ENCODE assay signal across 1 cellular context in the genomic region with DNA sequence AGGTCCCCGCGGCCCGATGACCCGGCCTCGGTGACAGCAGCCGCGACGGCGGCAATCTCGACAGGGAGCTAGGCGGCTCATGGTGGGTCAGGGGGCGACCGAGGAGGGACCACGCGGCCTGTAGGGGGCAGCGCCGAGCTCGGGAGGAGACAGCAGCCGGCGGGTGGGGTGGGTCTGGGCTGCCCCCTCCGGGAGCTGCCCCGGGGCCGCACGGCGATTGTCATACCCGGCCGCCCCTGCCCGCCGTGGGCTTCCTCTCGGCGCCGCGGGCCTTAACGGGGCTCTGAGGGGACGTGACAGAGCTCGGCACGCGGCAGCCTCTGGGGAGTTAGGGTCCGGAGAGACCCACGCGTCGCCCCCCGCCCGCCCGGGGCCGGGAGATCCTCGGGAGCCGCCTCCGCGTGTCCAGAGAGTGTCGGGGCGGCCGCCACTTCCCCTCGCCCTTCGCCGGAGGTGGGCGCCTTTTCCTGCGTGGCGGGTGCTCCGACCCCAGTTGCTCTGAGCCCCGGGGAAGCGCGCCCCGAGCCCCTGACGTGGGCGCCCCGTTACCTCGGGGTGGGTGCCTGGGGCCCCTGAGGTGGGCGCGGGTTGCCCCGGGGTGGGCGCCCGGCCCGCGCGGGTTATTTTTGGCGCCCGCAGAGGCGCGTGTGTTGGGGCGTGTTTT.
TF ChIP-seq lines count a peak whose summit lies in the region.

No MANE protein-coding gene starts in this region.

TF ChIP-seq in WTC11, 78 proteins besides CTCF, POLR2A, EP300 and RAD21 (continued from another document):
- TF ChIP-seq, protein P1, sequence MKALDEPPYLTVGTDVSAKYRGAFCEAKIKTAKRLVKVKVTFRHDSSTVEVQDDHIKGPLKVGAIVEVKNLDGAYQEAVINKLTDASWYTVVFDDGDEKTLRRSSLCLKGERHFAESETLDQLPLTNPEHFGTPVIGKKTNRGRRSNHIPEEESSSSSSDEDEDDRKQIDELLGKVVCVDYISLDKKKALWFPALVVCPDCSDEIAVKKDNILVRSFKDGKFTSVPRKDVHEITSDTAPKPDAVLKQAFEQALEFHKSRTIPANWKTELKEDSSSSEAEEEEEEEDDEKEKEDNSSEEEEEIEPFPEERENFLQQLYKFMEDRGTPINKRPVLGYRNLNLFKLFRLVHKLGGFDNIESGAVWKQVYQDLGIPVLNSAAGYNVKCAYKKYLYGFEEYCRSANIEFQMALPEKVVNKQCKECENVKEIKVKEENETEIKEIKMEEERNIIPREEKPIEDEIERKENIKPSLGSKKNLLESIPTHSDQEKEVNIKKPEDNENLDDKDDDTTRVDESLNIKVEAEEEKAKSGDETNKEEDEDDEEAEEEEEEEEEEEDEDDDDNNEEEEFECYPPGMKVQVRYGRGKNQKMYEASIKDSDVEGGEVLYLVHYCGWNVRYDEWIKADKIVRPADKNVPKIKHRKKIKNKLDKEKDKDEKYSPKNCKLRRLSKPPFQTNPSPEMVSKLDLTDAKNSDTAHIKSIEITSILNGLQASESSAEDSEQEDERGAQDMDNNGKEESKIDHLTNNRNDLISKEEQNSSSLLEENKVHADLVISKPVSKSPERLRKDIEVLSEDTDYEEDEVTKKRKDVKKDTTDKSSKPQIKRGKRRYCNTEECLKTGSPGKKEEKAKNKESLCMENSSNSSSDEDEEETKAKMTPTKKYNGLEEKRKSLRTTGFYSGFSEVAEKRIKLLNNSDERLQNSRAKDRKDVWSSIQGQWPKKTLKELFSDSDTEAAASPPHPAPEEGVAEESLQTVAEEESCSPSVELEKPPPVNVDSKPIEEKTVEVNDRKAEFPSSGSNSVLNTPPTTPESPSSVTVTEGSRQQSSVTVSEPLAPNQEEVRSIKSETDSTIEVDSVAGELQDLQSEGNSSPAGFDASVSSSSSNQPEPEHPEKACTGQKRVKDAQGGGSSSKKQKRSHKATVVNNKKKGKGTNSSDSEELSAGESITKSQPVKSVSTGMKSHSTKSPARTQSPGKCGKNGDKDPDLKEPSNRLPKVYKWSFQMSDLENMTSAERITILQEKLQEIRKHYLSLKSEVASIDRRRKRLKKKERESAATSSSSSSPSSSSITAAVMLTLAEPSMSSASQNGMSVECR (CRISPR knock-in tag; IDR thresholded peaks at IDR 0.05; ENCODE audit: borderline replicate concordance) = no peak
- TF ChIP-seq ZNF423 (CRISPR knock-in tag; IDR thresholded peaks at IDR 0.05) (no peak), SOX15 (CRISPR knock-in tag; IDR thresholded peaks at IDR 0.05) (no peak), MYBL2 (CRISPR knock-in tag; IDR thresholded peaks at IDR 0.05) (peak; percentile 68; the same call in 1 of the 2 replicates), ESRRA (CRISPR knock-in tag; IDR thresholded peaks at IDR 0.05; ENCODE audit: borderline replicate concordance) (no peak), IRF2 (CRISPR knock-in tag; IDR thresholded peaks at IDR 0.05; ENCODE audit: borderline replicate concordance, low read depth) (no peak), CREM (CRISPR knock-in tag; IDR thresholded peaks at IDR 0.05) (0 out of 2 replicates have a peak, but pooled peaks have one; percentile 40), ZNF121 (CRISPR knock-in tag; IDR thresholded peaks at IDR 0.05) (no peak), FOXJ3 (CRISPR knock-in tag; IDR thresholded peaks at IDR 0.05; ENCODE audit: borderline replicate concordance) (no peak), ZNF416 (CRISPR knock-in tag; IDR thresholded peaks at IDR 0.05) (no peak), FOXP1 (CRISPR knock-in tag; IDR thresholded peaks at IDR 0.05; ENCODE audit: borderline replicate concordance) (peak; percentile 54; the same call in 1 of the 2 replicates), ZNF671 (CRISPR knock-in tag; IDR thresholded peaks at IDR 0.05) (no peak), SMAD3 (CRISPR knock-in tag; IDR thresholded peaks at IDR 0.05; ENCODE audit: borderline replicate concordance) (no peak), EMX1 (CRISPR knock-in tag; IDR thresholded peaks at IDR 0.05) (no peak), TEAD1 (CRISPR knock-in tag; IDR thresholded peaks at IDR 0.05) (no peak), NR2C2 (CRISPR knock-in tag; IDR thresholded peaks at IDR 0.05) (no peak), CBFB (CRISPR knock-in tag; IDR thresholded peaks at IDR 0.05; ENCODE audit: low read depth) (no peak), FOXK1 (CRISPR knock-in tag; IDR thresholded peaks at IDR 0.05) (no peak; the same call in 1 of the 2 replicates), TP53 (CRISPR knock-in tag; IDR thresholded peaks at IDR 0.05) (0 out of 2 replicates have a peak, but pooled peaks have one; percentile 32), ZNF263 (CRISPR knock-in tag; IDR thresholded peaks at IDR 0.05; ENCODE audit: low read depth) (0 out of 2 replicates have a peak, but pooled peaks have one; percentile 19), SP1 (CRISPR knock-in tag; conservative IDR thresholded peaks at IDR 0.05) (peak; percentile 48; the same call in 1 of the 2 replicates), ATF1 (CRISPR knock-in tag; IDR thresholded peaks at IDR 0.05) (no peak), SMAD4 (CRISPR knock-in tag; IDR thresholded peaks at IDR 0.05) (no peak)
- TF ChIP-seq, protein P2, sequence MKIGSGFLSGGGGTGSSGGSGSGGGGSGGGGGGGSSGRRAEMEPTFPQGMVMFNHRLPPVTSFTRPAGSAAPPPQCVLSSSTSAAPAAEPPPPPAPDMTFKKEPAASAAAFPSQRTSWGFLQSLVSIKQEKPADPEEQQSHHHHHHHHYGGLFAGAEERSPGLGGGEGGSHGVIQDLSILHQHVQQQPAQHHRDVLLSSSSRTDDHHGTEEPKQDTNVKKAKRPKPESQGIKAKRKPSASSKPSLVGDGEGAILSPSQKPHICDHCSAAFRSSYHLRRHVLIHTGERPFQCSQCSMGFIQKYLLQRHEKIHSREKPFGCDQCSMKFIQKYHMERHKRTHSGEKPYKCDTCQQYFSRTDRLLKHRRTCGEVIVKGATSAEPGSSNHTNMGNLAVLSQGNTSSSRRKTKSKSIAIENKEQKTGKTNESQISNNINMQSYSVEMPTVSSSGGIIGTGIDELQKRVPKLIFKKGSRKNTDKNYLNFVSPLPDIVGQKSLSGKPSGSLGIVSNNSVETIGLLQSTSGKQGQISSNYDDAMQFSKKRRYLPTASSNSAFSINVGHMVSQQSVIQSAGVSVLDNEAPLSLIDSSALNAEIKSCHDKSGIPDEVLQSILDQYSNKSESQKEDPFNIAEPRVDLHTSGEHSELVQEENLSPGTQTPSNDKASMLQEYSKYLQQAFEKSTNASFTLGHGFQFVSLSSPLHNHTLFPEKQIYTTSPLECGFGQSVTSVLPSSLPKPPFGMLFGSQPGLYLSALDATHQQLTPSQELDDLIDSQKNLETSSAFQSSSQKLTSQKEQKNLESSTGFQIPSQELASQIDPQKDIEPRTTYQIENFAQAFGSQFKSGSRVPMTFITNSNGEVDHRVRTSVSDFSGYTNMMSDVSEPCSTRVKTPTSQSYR (CRISPR knock-in tag; IDR thresholded peaks at IDR 0.05) = no peak
- TF ChIP-seq, protein P3, sequence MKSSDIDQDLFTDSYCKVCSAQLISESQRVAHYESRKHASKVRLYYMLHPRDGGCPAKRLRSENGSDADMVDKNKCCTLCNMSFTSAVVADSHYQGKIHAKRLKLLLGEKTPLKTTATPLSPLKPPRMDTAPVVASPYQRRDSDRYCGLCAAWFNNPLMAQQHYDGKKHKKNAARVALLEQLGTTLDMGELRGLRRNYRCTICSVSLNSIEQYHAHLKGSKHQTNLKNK (CRISPR knock-in tag; IDR thresholded peaks at IDR 0.05) = no peak
- TF ChIP-seq, protein P4, sequence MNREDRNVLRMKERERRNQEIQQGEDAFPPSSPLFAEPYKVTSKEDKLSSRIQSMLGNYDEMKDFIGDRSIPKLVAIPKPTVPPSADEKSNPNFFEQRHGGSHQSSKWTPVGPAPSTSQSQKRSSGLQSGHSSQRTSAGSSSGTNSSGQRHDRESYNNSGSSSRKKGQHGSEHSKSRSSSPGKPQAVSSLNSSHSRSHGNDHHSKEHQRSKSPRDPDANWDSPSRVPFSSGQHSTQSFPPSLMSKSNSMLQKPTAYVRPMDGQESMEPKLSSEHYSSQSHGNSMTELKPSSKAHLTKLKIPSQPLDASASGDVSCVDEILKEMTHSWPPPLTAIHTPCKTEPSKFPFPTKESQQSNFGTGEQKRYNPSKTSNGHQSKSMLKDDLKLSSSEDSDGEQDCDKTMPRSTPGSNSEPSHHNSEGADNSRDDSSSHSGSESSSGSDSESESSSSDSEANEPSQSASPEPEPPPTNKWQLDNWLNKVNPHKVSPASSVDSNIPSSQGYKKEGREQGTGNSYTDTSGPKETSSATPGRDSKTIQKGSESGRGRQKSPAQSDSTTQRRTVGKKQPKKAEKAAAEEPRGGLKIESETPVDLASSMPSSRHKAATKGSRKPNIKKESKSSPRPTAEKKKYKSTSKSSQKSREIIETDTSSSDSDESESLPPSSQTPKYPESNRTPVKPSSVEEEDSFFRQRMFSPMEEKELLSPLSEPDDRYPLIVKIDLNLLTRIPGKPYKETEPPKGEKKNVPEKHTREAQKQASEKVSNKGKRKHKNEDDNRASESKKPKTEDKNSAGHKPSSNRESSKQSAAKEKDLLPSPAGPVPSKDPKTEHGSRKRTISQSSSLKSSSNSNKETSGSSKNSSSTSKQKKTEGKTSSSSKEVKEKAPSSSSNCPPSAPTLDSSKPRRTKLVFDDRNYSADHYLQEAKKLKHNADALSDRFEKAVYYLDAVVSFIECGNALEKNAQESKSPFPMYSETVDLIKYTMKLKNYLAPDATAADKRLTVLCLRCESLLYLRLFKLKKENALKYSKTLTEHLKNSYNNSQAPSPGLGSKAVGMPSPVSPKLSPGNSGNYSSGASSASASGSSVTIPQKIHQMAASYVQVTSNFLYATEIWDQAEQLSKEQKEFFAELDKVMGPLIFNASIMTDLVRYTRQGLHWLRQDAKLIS (CRISPR knock-in tag; IDR thresholded peaks at IDR 0.05; ENCODE audit: borderline replicate concordance) = no peak
- TF ChIP-seq, protein P5, sequence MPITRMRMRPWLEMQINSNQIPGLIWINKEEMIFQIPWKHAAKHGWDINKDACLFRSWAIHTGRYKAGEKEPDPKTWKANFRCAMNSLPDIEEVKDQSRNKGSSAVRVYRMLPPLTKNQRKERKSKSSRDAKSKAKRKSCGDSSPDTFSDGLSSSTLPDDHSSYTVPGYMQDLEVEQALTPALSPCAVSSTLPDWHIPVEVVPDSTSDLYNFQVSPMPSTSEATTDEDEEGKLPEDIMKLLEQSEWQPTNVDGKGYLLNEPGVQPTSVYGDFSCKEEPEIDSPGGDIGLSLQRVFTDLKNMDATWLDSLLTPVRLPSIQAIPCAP (CRISPR knock-in tag; IDR thresholded peaks at IDR 0.05) = no peak
- TF ChIP-seq, protein P6, sequence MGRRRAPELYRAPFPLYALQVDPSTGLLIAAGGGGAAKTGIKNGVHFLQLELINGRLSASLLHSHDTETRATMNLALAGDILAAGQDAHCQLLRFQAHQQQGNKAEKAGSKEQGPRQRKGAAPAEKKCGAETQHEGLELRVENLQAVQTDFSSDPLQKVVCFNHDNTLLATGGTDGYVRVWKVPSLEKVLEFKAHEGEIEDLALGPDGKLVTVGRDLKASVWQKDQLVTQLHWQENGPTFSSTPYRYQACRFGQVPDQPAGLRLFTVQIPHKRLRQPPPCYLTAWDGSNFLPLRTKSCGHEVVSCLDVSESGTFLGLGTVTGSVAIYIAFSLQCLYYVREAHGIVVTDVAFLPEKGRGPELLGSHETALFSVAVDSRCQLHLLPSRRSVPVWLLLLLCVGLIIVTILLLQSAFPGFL (CRISPR knock-in tag; IDR thresholded peaks at IDR 0.05; ENCODE audit: borderline replicate concordance) = no peak
- TF ChIP-seq, protein P7, sequence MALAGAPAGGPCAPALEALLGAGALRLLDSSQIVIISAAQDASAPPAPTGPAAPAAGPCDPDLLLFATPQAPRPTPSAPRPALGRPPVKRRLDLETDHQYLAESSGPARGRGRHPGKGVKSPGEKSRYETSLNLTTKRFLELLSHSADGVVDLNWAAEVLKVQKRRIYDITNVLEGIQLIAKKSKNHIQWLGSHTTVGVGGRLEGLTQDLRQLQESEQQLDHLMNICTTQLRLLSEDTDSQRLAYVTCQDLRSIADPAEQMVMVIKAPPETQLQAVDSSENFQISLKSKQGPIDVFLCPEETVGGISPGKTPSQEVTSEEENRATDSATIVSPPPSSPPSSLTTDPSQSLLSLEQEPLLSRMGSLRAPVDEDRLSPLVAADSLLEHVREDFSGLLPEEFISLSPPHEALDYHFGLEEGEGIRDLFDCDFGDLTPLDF (CRISPR knock-in tag; IDR thresholded peaks at IDR 0.05) = no peak
- TF ChIP-seq, protein P8, sequence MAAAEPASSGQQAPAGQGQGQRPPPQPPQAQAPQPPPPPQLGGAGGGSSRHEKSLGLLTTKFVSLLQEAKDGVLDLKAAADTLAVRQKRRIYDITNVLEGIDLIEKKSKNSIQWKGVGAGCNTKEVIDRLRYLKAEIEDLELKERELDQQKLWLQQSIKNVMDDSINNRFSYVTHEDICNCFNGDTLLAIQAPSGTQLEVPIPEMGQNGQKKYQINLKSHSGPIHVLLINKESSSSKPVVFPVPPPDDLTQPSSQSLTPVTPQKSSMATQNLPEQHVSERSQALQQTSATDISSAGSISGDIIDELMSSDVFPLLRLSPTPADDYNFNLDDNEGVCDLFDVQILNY (CRISPR knock-in tag; IDR thresholded peaks at IDR 0.05) = no peak
- TF ChIP-seq, protein P9, sequence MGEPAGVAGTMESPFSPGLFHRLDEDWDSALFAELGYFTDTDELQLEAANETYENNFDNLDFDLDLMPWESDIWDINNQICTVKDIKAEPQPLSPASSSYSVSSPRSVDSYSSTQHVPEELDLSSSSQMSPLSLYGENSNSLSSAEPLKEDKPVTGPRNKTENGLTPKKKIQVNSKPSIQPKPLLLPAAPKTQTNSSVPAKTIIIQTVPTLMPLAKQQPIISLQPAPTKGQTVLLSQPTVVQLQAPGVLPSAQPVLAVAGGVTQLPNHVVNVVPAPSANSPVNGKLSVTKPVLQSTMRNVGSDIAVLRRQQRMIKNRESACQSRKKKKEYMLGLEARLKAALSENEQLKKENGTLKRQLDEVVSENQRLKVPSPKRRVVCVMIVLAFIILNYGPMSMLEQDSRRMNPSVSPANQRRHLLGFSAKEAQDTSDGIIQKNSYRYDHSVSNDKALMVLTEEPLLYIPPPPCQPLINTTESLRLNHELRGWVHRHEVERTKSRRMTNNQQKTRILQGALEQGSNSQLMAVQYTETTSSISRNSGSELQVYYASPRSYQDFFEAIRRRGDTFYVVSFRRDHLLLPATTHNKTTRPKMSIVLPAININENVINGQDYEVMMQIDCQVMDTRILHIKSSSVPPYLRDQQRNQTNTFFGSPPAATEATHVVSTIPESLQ (CRISPR knock-in tag; IDR thresholded peaks at IDR 0.05) = no peak
- TF ChIP-seq, protein P10, sequence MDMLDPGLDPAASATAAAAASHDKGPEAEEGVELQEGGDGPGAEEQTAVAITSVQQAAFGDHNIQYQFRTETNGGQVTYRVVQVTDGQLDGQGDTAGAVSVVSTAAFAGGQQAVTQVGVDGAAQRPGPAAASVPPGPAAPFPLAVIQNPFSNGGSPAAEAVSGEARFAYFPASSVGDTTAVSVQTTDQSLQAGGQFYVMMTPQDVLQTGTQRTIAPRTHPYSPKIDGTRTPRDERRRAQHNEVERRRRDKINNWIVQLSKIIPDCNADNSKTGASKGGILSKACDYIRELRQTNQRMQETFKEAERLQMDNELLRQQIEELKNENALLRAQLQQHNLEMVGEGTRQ (CRISPR knock-in tag; IDR thresholded peaks at IDR 0.05) = no peak
- TF ChIP-seq, protein P11, sequence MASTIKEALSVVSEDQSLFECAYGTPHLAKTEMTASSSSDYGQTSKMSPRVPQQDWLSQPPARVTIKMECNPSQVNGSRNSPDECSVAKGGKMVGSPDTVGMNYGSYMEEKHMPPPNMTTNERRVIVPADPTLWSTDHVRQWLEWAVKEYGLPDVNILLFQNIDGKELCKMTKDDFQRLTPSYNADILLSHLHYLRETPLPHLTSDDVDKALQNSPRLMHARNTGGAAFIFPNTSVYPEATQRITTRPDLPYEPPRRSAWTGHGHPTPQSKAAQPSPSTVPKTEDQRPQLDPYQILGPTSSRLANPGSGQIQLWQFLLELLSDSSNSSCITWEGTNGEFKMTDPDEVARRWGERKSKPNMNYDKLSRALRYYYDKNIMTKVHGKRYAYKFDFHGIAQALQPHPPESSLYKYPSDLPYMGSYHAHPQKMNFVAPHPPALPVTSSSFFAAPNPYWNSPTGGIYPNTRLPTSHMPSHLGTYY (CRISPR knock-in tag; IDR thresholded peaks at IDR 0.05) = no peak
- TF ChIP-seq, protein P12, sequence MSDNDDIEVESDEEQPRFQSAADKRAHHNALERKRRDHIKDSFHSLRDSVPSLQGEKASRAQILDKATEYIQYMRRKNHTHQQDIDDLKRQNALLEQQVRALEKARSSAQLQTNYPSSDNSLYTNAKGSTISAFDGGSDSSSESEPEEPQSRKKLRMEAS (CRISPR knock-in tag; IDR thresholded peaks at IDR 0.05) = peak; percentile 48
